Comparison of ENCODE assay signal across 8 cellular contexts in genomic region chr12:2812290-2813213, GRCh38. TPM values are rescaled to one million over a fixed set of nuclear protein-coding genes. Genes with fewer than 3 reads are reported as not detected.
DNase-seq lines count a peak whose midpoint lies in the region; ATAC-seq and TF ChIP-seq lines count a peak whose summit lies in the region.

TSS of gene ITFG2 (plus strand) at chr12:2812668. CDS start at chr12:2812761, 93 bp downstream.

- H3K4me3 ChIP-seq in lung = peak within 1 kb of the TSS; percentile 79

- H3K36me3 ChIP-seq in lung (ENCODE audit: control insufficient read depth in 2 of 2, insufficient read depth in 2 of 2, low read length in 2 of 2) = peaks cover 0 to 4% of the 10 kb centered on the region in 2 donors

- peak; percentile 97 for ATAC-seq in lung (ENCODE audit: insufficient read depth, low FRiP score)

- CTCF ChIA-PET in activated CD8-positive, alpha-beta memory T cell treated with anti-CD3 and anti-CD28 coated beads for 36 hours (lab: Charles Lee) = interaction anchor here (0.9 to 2.0 kb wide), 5 partner anchors 15 to 66 kb away, joined by 3 to 6 read pairs (median 3); no protein-coding TSS in a partner anchor

- H3K27me3 ChIP-seq in lung (ENCODE audit: control insufficient read depth, insufficient read depth) = no peaks in the 10 kb centered on the region

- H3K27ac ChIP-seq in lung (ENCODE audit: low read depth in 1 of 2, low read length in 1 of 2) = peak within 1 kb of the TSS; percentile 88 to 97

- H3K9me3 ChIP-seq in lung (ENCODE audit: control insufficient read depth in 2 of 2, insufficient read depth in 1 of 2, low read length in 1 of 2) = no peaks in the 10 kb centered on the region

- no peaks in the 10 kb centered on the region for H3K4me1 ChIP-seq in lung (ENCODE audit: control insufficient read depth in 2 of 2, insufficient read depth in 2 of 2, low read length in 2 of 2)

- no peak for TF ChIP-seq CTCF in GM20000 (IDR thresholded peaks at IDR 0.05; ENCODE audit: extremely low read depth, missing control alignments)
- no peak for TF ChIP-seq CTCF in lung (IDR thresholded peaks at IDR 0.05; ENCODE audit: control extremely low read depth, extremely low read depth)

- POLR2A ChIA-PET in activated CD8-positive, alpha-beta memory T cell treated with anti-CD3 and anti-CD28 coated beads for 36 hours (lab: Charles Lee) = interaction anchor here (0.7 to 0.9 kb wide), 2 partner anchors 18 to 64 kb away, joined by 3 to 5 read pairs; partner anchors contain the start of genes FKBP4, FOXM1 and RHNO1

- WGBS in lung, 2 donors = 1% methylated on average over 48 of the region's 48 CpGs

- DNase-seq in COLO668 (lab: John Stamatoyannopoulos, UW; ENCODE audit: unreplicated experiment) = peak; percentile 93
- peak; percentile 92 for DNase-seq in GM20000 (ENCODE audit: low spot score)
- DNase-seq in HT-29 (ENCODE audit: low spot score) = peak; percentile 97
- peak; percentile 96 to 98 for DNase-seq in NOMO-1 (lab: John Stamatoyannopoulos, UW; ENCODE audit: unreplicated experiment in 2 of 2)
- peak; percentile 92 for DNase-seq in effector CD8-positive, alpha-beta T cell (lab: John Stamatoyannopoulos, UW)
- DNase-seq in lung (ENCODE audit: low spot score) = peak; percentile 99
- DNase-seq in stimulated activated CD4-positive, alpha-beta T cell treated with anti-CD3 and anti-CD28 coated beads, TNF-alpha, amount 100 ng/mL, for 4 hours (ENCODE audit: low read depth in 3 of 3) = peak; percentile 83 to 93 (median 92)

RNA-seq across cellular contexts. Expression of gene ITFG2, which starts in this region (rescaled TPM):
- 32.0 and 39.8 TPM in 2 replicates for total RNA-seq in HT-29 (2014; rRNA removed; shearing (Covaris generic))
- 10 to 100 TPM; 28.5 to 29.0 TPM for total RNA-seq in activated CD8-positive, alpha-beta memory T cell treated with anti-CD3 and anti-CD28 coated beads for 36 hours
- total RNA-seq in lung = 10 to 100 TPM; 39.3 to 43.0 TPM
- polyA plus RNA-seq in lung = 10 to 100 TPM; 22.6 to 26.0 TPM

Comparison
In these comparisons a context has a peak if more than half of its experiments do, and no peak if none do; other contexts are left out.
1. Peak in every context shown above with its lines: DNase-seq, ATAC-seq, H3K4me3 ChIP-seq and H3K27ac ChIP-seq.